Comparison of ENCODE assay signal across 9 cellular contexts in genomic region chr11:113796663-113797259, GRCh38. TPM values are rescaled to one million over a fixed set of nuclear protein-coding genes. Genes with fewer than 3 reads are reported as not detected.
A peak's percentile ranks its signal among the peaks of the same experiment; 100 is the strongest.
DNase-seq lines count a peak whose midpoint lies in the region; ATAC-seq and TF ChIP-seq lines count a peak whose summit lies in the region.
"Had no signal": no experiment of that assay in that cellular context is flagged by ENCODE, and none has a peak within 500 bp of the region (broad histone marks: within the 10 kb centered on the region; RNA-seq: fewer than 3 reads in every experiment).

No MANE protein-coding gene starts in this region.

- H3K4me1 Mint-ChIP-seq in MCF 10A (ENCODE audit: insufficient read depth, unreplicated experiment): no peaks in the 10 kb centered on the region

- H3K27ac ChIP-seq in transverse colon: no peak overlapping the region

- intact Hi-C loops in MCF 10A (cut with micrococcal nuclease): loop anchor here (1.0 to 2.0 kb wide), 2 partner anchors 18 to 491 kb away; partner anchors contain the start of gene CLDN25
- intact Hi-C loops in left colon (cut with DNase I, micrococcal nuclease): no loop called here
- intact Hi-C loops in transverse colon (cut with DNase I; ENCODE audit: low total_unique reads): no loop called here

- peak; percentile 49 for TF ChIP-seq CTCF in GM10266 (IDR thresholded peaks at IDR 0.05; ENCODE audit: control insufficient read depth, insufficient read depth, low read depth, missing control alignments)
- TF ChIP-seq CTCF in MCF 10A (IDR thresholded peaks at IDR 0.05; ENCODE audit: unreplicated experiment): peak; percentile 55
- TF ChIP-seq CTCF in transverse colon (IDR thresholded peaks at IDR 0.05): peak; percentile 44 to 62 (median 55)

- H3K27ac Mint-ChIP-seq in MCF 10A (ENCODE audit: low read depth, unreplicated experiment): no peak overlapping the region
- H3K27ac Mint-ChIP-seq: stimulated activated naive CD8-positive, alpha-beta T cell treated with anti-CD3 and anti-CD28 coated beads, Interleukin-15, Interleukin-2, amounts not matched to agents 100 ng/mL and 50 ng/mL, for 24 hours had no signal

- H3K4me3 Mint-ChIP-seq in MCF 10A (ENCODE audit: unreplicated experiment): no peak overlapping the region
- H3K4me3 Mint-ChIP-seq: stimulated activated naive CD8-positive, alpha-beta T cell treated with anti-CD3 and anti-CD28 coated beads, Interleukin-15, Interleukin-2, amounts not matched to agents 100 ng/mL and 50 ng/mL, for 24 hours had no signal

- peaks cover 35% of the 10 kb centered on the region for H3K36me3 Mint-ChIP-seq in MCF 10A (ENCODE audit: insufficient read depth, unreplicated experiment)

- no peak for TF ChIP-seq POLR2A in transverse colon (IDR thresholded peaks at IDR 0.05)

- TF ChIP-seq EP300 in transverse colon (IDR thresholded peaks at IDR 0.05; ENCODE audit: low read depth): no peak

- DNase-seq in AG08395 (ENCODE audit: low spot score) (peak; percentile 72), GM10266 (ENCODE audit: extremely low spot score) (peak; percentile 50), NCI-H748 (lab: John Stamatoyannopoulos, UW; ENCODE audit: unreplicated experiment) (peak; percentile 33), MCF 10A (ENCODE audit: unreplicated experiment) (peak; percentile 66), left colon (peak in 1 of 2 donors; percentile 11), transverse colon (no peak), occipital lobe (lab: John Stamatoyannopoulos, UW) (no peak)

- WGBS in transverse colon (ENCODE audit: low coverage in 1 of 2), 2 donors: 64 to 79% methylated on average over 2 to 3 of the region's 3 CpGs

- POLR2A ChIA-PET in MCF 10A (lab: Yijun Ruan, JAX): interaction anchor here (0.6 to 1.5 kb wide), 4 partner anchors 10 to 490 kb away, joined by 3 to 5 read pairs (median 4); partner anchors contain the start of gene ZW10

- no peaks in the 10 kb centered on the region for H3K27me3 Mint-ChIP-seq in MCF 10A (ENCODE audit: insufficient read depth, unreplicated experiment)
- H3K27me3 Mint-ChIP-seq: stimulated activated naive CD8-positive, alpha-beta T cell treated with anti-CD3 and anti-CD28 coated beads, Interleukin-15, Interleukin-2, amounts not matched to agents 100 ng/mL and 50 ng/mL, for 24 hours had no signal

- in situ Hi-C loops in transverse colon (cut with MboI; ENCODE audit: low pct_ligation_motif_present in 1 of 4, low pct_unique_long_range_greater_than_20kb in 1 of 4, low sequenced_read_pairs in 3 of 4): loop anchor here in 1 of 4 donors (10.0 kb wide), 1 partner anchor 492 kb away; no protein-coding TSS in a partner anchor

- no peaks in the 10 kb centered on the region for H3K9me3 Mint-ChIP-seq in MCF 10A (ENCODE audit: unreplicated experiment)
- H3K9me3 Mint-ChIP-seq: stimulated activated naive CD8-positive, alpha-beta T cell treated with anti-CD3 and anti-CD28 coated beads, Interleukin-15, Interleukin-2, amounts not matched to agents 100 ng/mL and 50 ng/mL, for 24 hours had no signal

- H3K4me1 ChIP-seq in transverse colon: no peaks in the 10 kb centered on the region

- ATAC-seq in HG02973 (IDR thresholded peaks at IDR 0.05; ENCODE audit: unreplicated experiment): peak; percentile 70
- peak; percentile 78 for ATAC-seq in left colon

- H3K4me3 ChIP-seq in transverse colon: no peak overlapping the region

- H3K27me3 ChIP-seq in transverse colon: no peaks in the 10 kb centered on the region

- peaks cover 0 to 9% (median 4%) of the 10 kb centered on the region in 4 donors for H3K36me3 ChIP-seq in transverse colon

- CTCF ChIA-PET in MCF 10A (lab: Yijun Ruan, JAX): interaction anchor here (0.6 to 3.6 kb wide), 27 partner anchors 8 to 1294 kb away, joined by 3 to 21 read pairs (median 4); partner anchors contain the start of genes CLDN25 and ZW10

- BruUV-seq in MCF 10A (replicated peaks; lab: Mats Ljungman, UMichigan): no TSS peak

- H3K9me3 ChIP-seq in transverse colon: no peaks in the 10 kb centered on the region

RNA-seq across cellular contexts. Expression of gene CLDN25, which starts 17.2 kb away (rescaled TPM):
- total RNA-seq in MCF 10A (2022): not detected in 2 replicates
- total RNA-seq in left colon: not detected
- total RNA-seq in transverse colon: not detected
- total RNA-seq in occipital lobe: not detected

RNA-seq across cellular contexts. Expression of gene ZW10, which starts 23.3 kb away (rescaled TPM):
- total RNA-seq in MCF 10A (2022) (14.7 and 14.9 TPM in 2 replicates), left colon (10 to 100 TPM in 1 of 2 donors, 1 to 10 TPM in 1; 9.1 to 11.8 TPM), transverse colon (10 to 100 TPM in 1 of 4 donors, 1 to 10 TPM in 3; 5.6 to 11.9 (median 8.6) TPM), occipital lobe (14.0 TPM)

Comparison
In these comparisons a context has a peak if more than half of its experiments do, and no peak if none do; other contexts are left out.
1. DNase-seq: peak in AG08395 (single experiment), GM10266 (single experiment), NCI-H748 (single experiment) and MCF 10A (single experiment); none in transverse colon (single experiment) and occipital lobe (single experiment).
2. Peak in every context shown above with its lines, with median percentiles within 50 percentile points of each other: CTCF ChIP-seq.